In the genomic region with DNA sequence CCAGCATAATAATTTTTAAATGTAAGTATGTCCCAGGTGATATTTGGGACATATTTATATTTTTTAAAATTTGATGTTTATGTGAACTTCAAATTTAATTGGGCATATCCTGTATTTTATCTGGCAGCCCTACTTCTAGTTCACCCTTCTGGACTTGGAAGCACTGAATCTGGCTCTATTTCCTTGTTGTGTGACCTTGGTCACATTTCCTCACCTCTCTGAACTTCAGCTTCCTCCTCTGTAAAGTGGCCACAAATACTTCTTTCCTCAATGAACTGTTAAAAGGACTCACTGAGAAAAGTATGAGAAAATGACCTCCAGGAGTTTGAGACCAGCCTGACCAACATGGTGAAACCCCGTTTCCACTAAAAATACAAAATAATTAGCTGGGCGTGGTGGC, we compare ENCODE assay signal across 1 cellular context.
TF ChIP-seq lines count a peak whose summit lies in the region.

No MANE protein-coding gene starts in this region.

TF ChIP-seq in endothelial cell of umbilical vein, 7 proteins besides CTCF, POLR2A, EP300 and RAD21 (continued from another document):
- TF ChIP-seq FOS (IDR thresholded peaks at IDR 0.05; ENCODE audit: borderline replicate concordance, insufficient read depth, low read length) (no peak), JUN (IDR thresholded peaks at IDR 0.05; ENCODE audit: borderline replicate concordance, insufficient read depth, insufficient read length, low read depth) (no peak), GATA2 (IDR thresholded peaks at IDR 0.05; ENCODE audit: insufficient read depth, insufficient read length, low read depth, low read length) (no peak), MYC (IDR thresholded peaks at IDR 0.05; ENCODE audit: low read depth, low read length) (no peak), EZH2 (IDR thresholded peaks at IDR 0.05; ENCODE audit: borderline replicate concordance, low read depth, low read length, severe bottlenecking) (no peak)
- TF ChIP-seq, protein P1, sequence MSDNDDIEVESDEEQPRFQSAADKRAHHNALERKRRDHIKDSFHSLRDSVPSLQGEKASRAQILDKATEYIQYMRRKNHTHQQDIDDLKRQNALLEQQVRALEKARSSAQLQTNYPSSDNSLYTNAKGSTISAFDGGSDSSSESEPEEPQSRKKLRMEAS (IDR thresholded peaks at IDR 0.05; ENCODE audit: insufficient read depth, insufficient read length) = no peak
